In the genomic region with DNA sequence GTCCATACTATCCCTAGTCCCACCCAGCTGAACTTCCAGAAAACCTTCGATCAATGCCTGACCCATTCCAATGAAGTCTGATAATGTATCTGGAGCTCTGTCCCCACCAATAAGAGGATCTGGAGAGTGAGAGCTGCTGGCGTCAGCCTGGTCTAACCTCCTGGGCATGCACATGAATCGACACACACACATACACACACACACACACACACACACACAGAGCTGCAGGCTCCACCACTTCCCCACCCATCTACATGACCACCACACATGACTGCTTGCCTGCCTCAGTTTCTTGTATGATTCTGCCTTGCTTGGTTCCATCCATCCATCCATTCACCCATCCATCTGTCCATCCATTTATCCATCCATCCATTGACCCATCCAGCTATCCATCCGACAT, we compare ENCODE assay signal across 35 cellular contexts.
"Had no signal": no experiment of that assay in that cellular context is flagged by ENCODE, and none has a peak within 500 bp of the region (broad histone marks: within the 10 kb centered on the region; RNA-seq: fewer than 3 reads in every experiment).

No MANE protein-coding gene starts in this region.

- H3K36me3 ChIP-seq: adrenal gland, brain microvascular endothelial cell, breast epithelium had no signal

- H3K27me3 ChIP-seq: adrenal gland, body of pancreas, brain microvascular endothelial cell, breast epithelium had no signal

- H3K27ac ChIP-seq: adrenal gland, body of pancreas, brain microvascular endothelial cell, breast epithelium, VCaP had no signal

- H3K36me3 Mint-ChIP-seq: activated CD4-positive, alpha-beta memory T cell treated with anti-CD3 and anti-CD28 coated beads for 36 hours; activated naive CD4-positive, alpha-beta T cell treated with anti-CD3 and anti-CD28 coated beads, Interleukin-2, amount 50 U/mL, for 72 hours; activated naive CD8-positive, alpha-beta T cell treated with anti-CD3 and anti-CD28 coated beads for 36 hours had no signal

- H3K9me3 Mint-ChIP-seq: activated B cell treated with CpG ODN at 0.5 μM for 24 hours; activated CD4-positive, alpha-beta memory T cell treated with anti-CD3 and anti-CD28 coated beads for 36 hours; activated CD4-positive, alpha-beta T cell treated with anti-CD3 and anti-CD28 coated beads, Interleukin-2, amount 10 ng/mL, durations not matched to agents 24 days and 14 days; activated CD8-positive, alpha-beta T cell treated with anti-CD3 and anti-CD28 coated beads for 36 hours; activated naive CD4-positive, alpha-beta T cell treated with anti-CD3 and anti-CD28 coated beads for 36 hours; activated naive CD4-positive, alpha-beta T cell treated with anti-CD3 and anti-CD28 coated beads, Interleukin-2, amount 50 U/mL, for 72 hours; activated naive CD8-positive, alpha-beta T cell treated with anti-CD3 and anti-CD28 coated beads for 36 hours; activated T-cell treated with anti-CD3 and anti-CD28 coated beads, Interleukin-2, amount 50 U/mL, for 4 hours; activated T-cell treated with anti-CD3 and anti-CD28 coated beads, Interleukin-2, amount 50 U/mL, for 72 hours; activated T-helper 1 cell treated with anti-CD3 and anti-CD28 coated beads, Interleukin-12 subunit alpha, Interleukin-12 subunit beta, Interleukin-2, Interleukin-4 antibody, amounts not matched to agents 30 ng/mL and 10 ng/mL and 1 ng/mL, durations not matched to agents 14 hours and 24 hours and 36 hours; activated T-helper 17 cell treated with anti-CD3 and anti-CD28 coated beads, Interleukin-2, amount 50 U/mL, for 72 hours; T-helper 1 cell treated with Interleukin-12 subunit alpha and Interleukin-12 subunit beta and Interleukin-4 antibody, amounts not matched to agents 30 μg/mL and 1 μg/mL, for 36 hours; T-helper 2 cell treated with Interferon-gamma antibody and Interleukin-4, amounts not matched to agents 5 μg/mL and 100 μg/mL, for 36 hours had no signal

- H3K27ac Mint-ChIP-seq: activated B cell treated with CpG ODN at 0.5 μM for 24 hours; activated CD4-positive, alpha-beta memory T cell treated with anti-CD3 and anti-CD28 coated beads for 36 hours; activated CD4-positive, alpha-beta T cell treated with anti-CD3 and anti-CD28 coated beads, Interleukin-2, amount 10 ng/mL, durations not matched to agents 24 days and 14 days; activated CD8-positive, alpha-beta T cell treated with anti-CD3 and anti-CD28 coated beads for 36 hours; activated naive CD4-positive, alpha-beta T cell treated with anti-CD3 and anti-CD28 coated beads for 36 hours; activated naive CD4-positive, alpha-beta T cell treated with anti-CD3 and anti-CD28 coated beads, Interleukin-2, amount 50 U/mL, for 72 hours; activated naive CD8-positive, alpha-beta T cell treated with anti-CD3 and anti-CD28 coated beads for 36 hours; activated T-cell treated with anti-CD3 and anti-CD28 coated beads, Interleukin-2, amount 50 U/mL, for 72 hours; activated T-helper 1 cell treated with anti-CD3 and anti-CD28 coated beads, Interleukin-12 subunit alpha, Interleukin-12 subunit beta, Interleukin-2, Interleukin-4 antibody, amounts not matched to agents 30 ng/mL and 10 ng/mL and 1 ng/mL, durations not matched to agents 14 hours and 24 hours and 36 hours; activated T-helper 17 cell treated with anti-CD3 and anti-CD28 coated beads, Interleukin-2, amount 50 U/mL, for 72 hours; T-helper 1 cell treated with Interleukin-12 subunit alpha and Interleukin-12 subunit beta and Interleukin-4 antibody, amounts not matched to agents 30 μg/mL and 1 μg/mL, for 36 hours; T-helper 2 cell treated with Interferon-gamma antibody and Interleukin-4, amounts not matched to agents 5 μg/mL and 100 μg/mL, for 36 hours had no signal

- ATAC-seq: activated CD8-positive, alpha-beta T cell treated with anti-CD3 and anti-CD28 coated beads for 36 hours; activated naive CD4-positive, alpha-beta T cell treated with anti-CD3 and anti-CD28 coated beads, Interleukin-2, amount 50 U/mL, for 72 hours; activated T-cell treated with anti-CD3 and anti-CD28 coated beads, Interleukin-2, amount 50 U/mL, for 4 hours; activated T-cell treated with anti-CD3 and anti-CD28 coated beads, Interleukin-2, amount 50 U/mL, for 72 hours; activated T-helper 17 cell treated with anti-CD3 and anti-CD28 coated beads, Interleukin-2, amount 50 U/mL, for 72 hours; body of pancreas had no signal

- H3K4me1 ChIP-seq: adrenal gland, body of pancreas, breast epithelium had no signal

- H3K4me3 ChIP-seq: adrenal gland, body of pancreas, breast epithelium had no signal

- H3K4me3 Mint-ChIP-seq: activated B cell treated with CpG ODN at 0.5 μM for 24 hours; activated CD4-positive, alpha-beta memory T cell treated with anti-CD3 and anti-CD28 coated beads for 36 hours; activated CD4-positive, alpha-beta T cell treated with anti-CD3 and anti-CD28 coated beads, Interleukin-2, amount 10 ng/mL, durations not matched to agents 24 days and 14 days; activated CD8-positive, alpha-beta T cell treated with anti-CD3 and anti-CD28 coated beads for 36 hours; activated naive CD4-positive, alpha-beta T cell treated with anti-CD3 and anti-CD28 coated beads for 36 hours; activated naive CD8-positive, alpha-beta T cell treated with anti-CD3 and anti-CD28 coated beads for 36 hours; activated T-cell treated with anti-CD3 and anti-CD28 coated beads, Interleukin-2, amount 50 U/mL, for 4 hours; activated T-cell treated with anti-CD3 and anti-CD28 coated beads, Interleukin-2, amount 50 U/mL, for 72 hours; activated T-helper 1 cell treated with anti-CD3 and anti-CD28 coated beads, Interleukin-12 subunit alpha, Interleukin-12 subunit beta, Interleukin-2, Interleukin-4 antibody, amounts not matched to agents 30 ng/mL and 10 ng/mL and 1 ng/mL, durations not matched to agents 14 hours and 24 hours and 36 hours; activated T-helper 17 cell treated with anti-CD3 and anti-CD28 coated beads, Interleukin-2, amount 50 U/mL, for 72 hours; T-helper 1 cell treated with Interleukin-12 subunit alpha and Interleukin-12 subunit beta and Interleukin-4 antibody, amounts not matched to agents 30 μg/mL and 1 μg/mL, for 36 hours; T-helper 2 cell treated with Interferon-gamma antibody and Interleukin-4, amounts not matched to agents 5 μg/mL and 100 μg/mL, for 36 hours had no signal

- H3K4me1 Mint-ChIP-seq: activated B cell treated with CpG ODN at 0.5 μM for 24 hours; activated CD4-positive, alpha-beta T cell treated with anti-CD3 and anti-CD28 coated beads, Interleukin-2, amount 10 ng/mL, durations not matched to agents 24 days and 14 days; activated naive CD8-positive, alpha-beta T cell treated with anti-CD3 and anti-CD28 coated beads for 36 hours; activated T-helper 17 cell treated with anti-CD3 and anti-CD28 coated beads, Interleukin-2, amount 50 U/mL, for 72 hours had no signal

- DNase-seq: activated B cell treated with CpG ODN at 0.5 μM for 24 hours; activated CD4-positive, alpha-beta memory T cell treated with anti-CD3 and anti-CD28 coated beads for 36 hours; activated CD4-positive, alpha-beta T cell treated with anti-CD3 and anti-CD28 coated beads for 4 hours; activated CD4-positive, alpha-beta T cell treated with anti-CD3 and anti-CD28 coated beads, Interleukin-2, amount 10 ng/mL, durations not matched to agents 24 days and 14 days; activated CD4-positive, alpha-beta T cell treated with anti-CD3 and anti-CD28 coated beads, Interleukin-2, amount 50 U/mL, for 1 hour; activated CD4-positive, alpha-beta T cell treated with anti-CD3 and anti-CD28 coated beads, Interleukin-2, amount 50 U/mL, for 4 hours; activated CD4-positive, CD25-positive, alpha-beta regulatory T cell treated with anti-CD3 and anti-CD28 coated beads, Interleukin-2, amount 50 U/mL, for 72 hours; activated CD8-positive, alpha-beta memory T cell treated with anti-CD3 and anti-CD28 coated beads, Interleukin-2, amount 50 U/mL, for 4 hours; activated CD8-positive, alpha-beta T cell treated with anti-CD3 and anti-CD28 coated beads for 36 hours; activated effector memory CD4-positive, alpha-beta T cell treated with anti-CD3 and anti-CD28 coated beads, Interleukin-2, amount 50 U/mL, for 16 hours; activated gamma-delta T cell treated with Interleukin-2 at 50 U/mL for 16 hours; activated naive CD4-positive, alpha-beta T cell; activated naive CD4-positive, alpha-beta T cell treated with anti-CD3 and anti-CD28 coated beads for 36 hours; activated naive CD4-positive, alpha-beta T cell treated with anti-CD3 and anti-CD28 coated beads, Interleukin-2, amount 50 U/mL, for 16 hours; activated naive CD8-positive, alpha-beta T cell treated with anti-CD3 and anti-CD28 coated beads for 36 hours; activated T-cell treated with anti-CD3 and anti-CD28 coated beads for 4 hours; activated T-cell treated with anti-CD3 and anti-CD28 coated beads, Interleukin-2, amount 50 U/mL, for 1 hour; activated T-cell treated with anti-CD3 and anti-CD28 coated beads, Interleukin-2, amount 50 U/mL, for 4 hours; activated T-cell treated with anti-CD3 and anti-CD28 coated beads, Interleukin-2, amount 50 U/mL, for 72 hours; adrenal gland; amniotic stem cell; aorta; body of pancreas; brain microvascular endothelial cell; central memory CD4-positive, alpha-beta T cell; T-helper 1 cell; T-helper 2 cell; T-helper 9 cell had no signal

- H3K9me3 ChIP-seq: adrenal gland, body of pancreas, breast epithelium had no signal
